8 cellular contexts compared by ENCODE assay signal in the genomic region with DNA sequence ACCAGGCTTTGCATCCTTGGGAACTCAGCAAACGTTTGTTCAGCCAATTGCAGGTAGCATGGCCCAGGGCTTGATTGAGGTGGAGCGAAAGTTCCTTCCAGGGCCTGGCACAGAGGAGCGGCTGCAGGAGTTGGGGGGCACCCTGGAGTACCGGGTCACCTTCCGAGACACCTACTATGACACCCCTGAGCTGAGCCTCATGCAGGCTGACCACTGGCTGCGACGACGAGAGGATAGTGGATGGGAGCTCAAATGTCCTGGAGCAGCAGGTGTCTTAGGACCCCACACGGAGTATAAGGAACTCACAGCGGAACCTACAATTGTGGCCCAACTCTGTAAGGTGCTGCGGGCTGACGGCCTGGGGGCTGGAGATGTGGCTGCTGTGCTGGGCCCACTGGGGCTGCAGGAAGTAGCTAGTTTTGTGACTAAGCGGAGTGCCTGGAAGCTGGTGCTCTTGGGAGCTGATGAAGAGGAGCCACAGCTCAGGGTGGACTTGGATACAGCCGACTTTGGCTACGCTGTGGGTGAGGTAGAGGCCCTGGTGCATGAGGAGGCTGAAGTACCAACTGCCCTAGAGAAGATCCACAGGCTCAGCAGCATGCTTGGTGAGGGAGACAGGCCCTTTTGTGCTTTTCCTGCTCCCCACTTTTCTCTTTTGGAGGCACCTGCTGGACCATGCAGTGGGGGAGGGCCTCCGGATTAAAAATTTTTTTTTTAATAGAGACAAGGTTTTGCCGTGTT. TPM values are rescaled to one million over a fixed set of nuclear protein-coding genes. Genes with fewer than 3 reads are reported as not detected.
DNase-seq lines count a peak whose midpoint lies in the region; ATAC-seq and TF ChIP-seq lines count a peak whose summit lies in the region.

No MANE protein-coding gene starts in this region.

- H3K9me3 Mint-ChIP-seq in Calu3 (ENCODE audit: low read depth, unreplicated experiment) (no peaks in the 10 kb centered on the region), neural crest cell (no peaks in the 10 kb centered on the region)

- no peak for DNase-seq in Calu3
- peak; percentile 58 for DNase-seq in NB4 (ENCODE audit: low read depth)
- no peak for DNase-seq in dorsolateral prefrontal cortex
- no peak for DNase-seq in neural crest cell (ENCODE audit: low read depth, low spot score)
- DNase-seq in NCI-H146 treated with DMSO at 0.1 percent for 48 hours (lab: John Stamatoyannopoulos, UW; ENCODE audit: unreplicated experiment) = no peak
- DNase-seq in activated CD4-positive, alpha-beta T cell treated with anti-CD3 and anti-CD28 coated beads for 1 hour = no peak

- TF ChIP-seq CTCF in Calu3 (IDR thresholded peaks at IDR 0.05; ENCODE audit: unreplicated experiment) = no peak
- no peak for TF ChIP-seq CTCF in NB4 (IDR thresholded peaks at IDR 0.05; ENCODE audit: low read depth, low read length)
- TF ChIP-seq CTCF in dorsolateral prefrontal cortex (IDR thresholded peaks at IDR 0.05 in 54 of 56, conservative IDR thresholded peaks at IDR 0.05 in 2 of 56; ENCODE audit: low read depth in 1 of 56, partially characterized antibody in 56 of 56) = no peak
- no peak for TF ChIP-seq CTCF in neural crest cell (conservative IDR thresholded peaks at IDR 0.05)

- H3K4me1 Mint-ChIP-seq in Calu3 (ENCODE audit: low read depth, unreplicated experiment) (peaks cover 27% of the 10 kb centered on the region), neural crest cell (peaks cover 34% of the 10 kb centered on the region)

- H3K27ac Mint-ChIP-seq in Calu3 (ENCODE audit: unreplicated experiment) (peak overlapping the region; percentile 92), neural crest cell (ENCODE audit: unreplicated experiment) (no peak overlapping the region)

- peak overlapping the region; percentile 85 for H3K4me3 ChIP-seq in NB4 (ENCODE audit: low read depth, low read length)
- peak overlapping the region; percentile 56 to 100 (median 91) for H3K4me3 ChIP-seq in dorsolateral prefrontal cortex

- intact Hi-C loops in Calu3 (cut with micrococcal nuclease; ENCODE audit: unreplicated experiment) (loop anchor here (10.0 kb wide), 1 partner anchor 232 kb away; the partner anchor contains the start of gene PABPN1), dorsolateral prefrontal cortex (cut with DNase I) (loop anchor here in 1 of 2 donors (5.0 kb wide), 1 partner anchor 45 kb away; no protein-coding TSS in a partner anchor)

- H3K27ac ChIP-seq in dorsolateral prefrontal cortex = peak overlapping the region in 58 of 59 donors; percentile 90 to 100 (median 99)

- H3K4me3 Mint-ChIP-seq in Calu3 (ENCODE audit: low read depth, unreplicated experiment) = peak overlapping the region; percentile 89
- H3K4me3 Mint-ChIP-seq in neural crest cell = peak overlapping the region; percentile 95

- H3K36me3 Mint-ChIP-seq in Calu3 (ENCODE audit: insufficient read depth, unreplicated experiment) = peaks cover 47% of the 10 kb centered on the region
- H3K36me3 Mint-ChIP-seq in neural crest cell (ENCODE audit: low read depth) = no peaks in the 10 kb centered on the region

- no peak for TF ChIP-seq POLR2A in NB4 (IDR thresholded peaks at IDR 0.05; ENCODE audit: extremely low read depth, insufficient read length)

- ATAC-seq in HG03097 (IDR thresholded peaks at IDR 0.05; ENCODE audit: low FRiP score, unreplicated experiment) = no peak
- ATAC-seq in HG03196 (IDR thresholded peaks at IDR 0.05; ENCODE audit: unreplicated experiment) = no peak

- H3K27me3 Mint-ChIP-seq in Calu3 (ENCODE audit: unreplicated experiment) = no peaks in the 10 kb centered on the region
- H3K27me3 Mint-ChIP-seq in neural crest cell (ENCODE audit: low read depth) = no peaks in the 10 kb centered on the region

- no TSS peak for BruUV-seq in Calu3 (replicated peaks; lab: Mats Ljungman, UMichigan)

- CTCF ChIA-PET in Calu3 (lab: Charles Lee) = interaction anchor here (0.8 to 0.9 kb wide), 2 partner anchors 13 to 79 kb away, joined by 4 read pairs; no protein-coding TSS in a partner anchor

- no peaks in the 10 kb centered on the region for H3K27me3 ChIP-seq in dorsolateral prefrontal cortex

RNA-seq across cellular contexts. Expression of gene THTPA, which starts 0.8 kb away (rescaled TPM):
- total RNA-seq in Calu3 (2022) (15.4 and 18.3 TPM in 2 replicates), dorsolateral prefrontal cortex (10 to 100 TPM; 20.2 to 54.1 (median 34.9) TPM), neural crest cell (19.4 and 19.6 TPM in 2 replicates)

RNA-seq across cellular contexts. Expression of gene ZFHX2, which starts 5.3 kb away (rescaled TPM):
- 3.7 TPM in 2 replicates for total RNA-seq in Calu3 (2022)
- 10 to 100 TPM; 11.8 to 39.5 (median 21.5) TPM for total RNA-seq in dorsolateral prefrontal cortex
- 9.9 and 11.0 TPM in 2 replicates for total RNA-seq in neural crest cell

RNA-seq across cellular contexts. Expression of gene AP1G2, which starts 10.7 kb away (rescaled TPM):
- 152 and 173 TPM in 2 replicates for total RNA-seq in Calu3 (2022)
- 100 to 1,000 TPM in 99 of 120 experiments, 10 to 100 TPM in 21; 48.8 to 291 (median 147) TPM for total RNA-seq in dorsolateral prefrontal cortex
- total RNA-seq in neural crest cell = 42.3 and 53.2 TPM in 2 replicates

RNA-seq across cellular contexts. Expression of gene JPH4, which starts 21.7 kb away (rescaled TPM):
- total RNA-seq in Calu3 (2022) = not detected in 2 replicates
- total RNA-seq in dorsolateral prefrontal cortex = 100 to 1,000 TPM in 119 of 120 experiments, 10 to 100 TPM in 1; 61.3 to 302 (median 213) TPM
- 1.3 and 1.4 TPM in 2 replicates for total RNA-seq in neural crest cell
